21 cellular contexts compared by ENCODE assay signal in genomic region chr18:1308686-1309085, GRCh38.
"Had no signal": no experiment of that assay in that cellular context is flagged by ENCODE, and none has a peak within 500 bp of the region (broad histone marks: within the 10 kb centered on the region; RNA-seq: fewer than 3 reads in every experiment).

No MANE protein-coding gene starts in this region.

- H3K27me3 ChIP-seq: breast epithelium had no signal

- H3K4me3 ChIP-seq: breast epithelium, SJSA1 had no signal

- H3K36me3 ChIP-seq: breast epithelium, SJSA1, WERI-Rb-1 had no signal

- ATAC-seq: activated CD4-positive, alpha-beta T cell treated with anti-CD3 and anti-CD28 coated beads for 36 hours; activated CD8-positive, alpha-beta T cell treated with anti-CD3 and anti-CD28 coated beads for 36 hours; Panc1; Right ventricle myocardium inferior; SK-N-SH treated with all-trans-retinoic acid at 6 μM for 48 hours had no signal

- H3K27ac ChIP-seq: breast epithelium, SJSA1, WERI-Rb-1 had no signal

- H3K9me3 ChIP-seq: breast epithelium had no signal

- H3K4me1 ChIP-seq: breast epithelium, SJSA1 had no signal

- DNase-seq: activated CD4-positive, alpha-beta T cell treated with anti-CD3 and anti-CD28 coated beads for 36 hours; activated CD8-positive, alpha-beta memory T cell treated with anti-CD3 and anti-CD28 coated beads, Interleukin-2, amount 50 U/mL, for 4 hours; activated CD8-positive, alpha-beta T cell treated with anti-CD3 and anti-CD28 coated beads for 36 hours; activated effector memory CD4-positive, alpha-beta T cell treated with Interleukin-2 at 50 U/mL for 16 hours; activated naive CD4-positive, alpha-beta T cell; aorta; caudate nucleus; Karpas-422; NCI-H1105 treated with DMSO at 0.1 percent for 48 hours; NCI-H146; NCI-H187 treated with DMSO at 0.1 percent for 48 hours; NCI-H2081 treated with DMSO at 0.1 percent for 48 hours; NCI-H446; NCI-H524; RPMI8226; WERI-Rb-1 had no signal
